Comparison of ENCODE assay signal across 11 cellular contexts in genomic region chr12:11827096-11827841, GRCh38.
DNase-seq lines count a peak whose midpoint lies in the region; ATAC-seq lines count a peak whose summit lies in the region.
"Had no signal": no experiment of that assay in that cellular context is flagged by ENCODE, and none has a peak within 500 bp of the region (broad histone marks: within the 10 kb centered on the region; RNA-seq: fewer than 3 reads in every experiment).

No MANE protein-coding gene starts in this region.

- H3K27me3 Mint-ChIP-seq in activated T-cell treated with anti-CD3 and anti-CD28 coated beads, Interleukin-2, amount 50 U/mL, for 24 hours: no peaks in the 10 kb centered on the region

- H3K36me3 ChIP-seq in adipocyte (ENCODE audit: control insufficient read depth, insufficient read depth, low read length, severe bottlenecking) (no peaks in the 10 kb centered on the region), iPS-20b (ENCODE audit: insufficient read depth, low read depth, low read length) (no peaks in the 10 kb centered on the region)

- H3K27me3 ChIP-seq in adipocyte (replicated peaks; ENCODE audit: control insufficient read depth, insufficient read depth, low read length) (no peaks in the 10 kb centered on the region), iPS-20b (ENCODE audit: insufficient read depth, low read length) (no peaks in the 10 kb centered on the region)

- ATAC-seq in sciatic nerve: peak; percentile 67
- no peak for ATAC-seq in stimulated activated naive CD8-positive, alpha-beta T cell treated with anti-CD3 and anti-CD28 coated beads, Interleukin-15, Interleukin-2, amounts not matched to agents 100 U/mL and 50 U/mL, for 24 hours

- H3K9ac ChIP-seq in adipocyte (ENCODE audit: low read length) (peak overlapping the region; percentile 75), iPS-20b (ENCODE audit: low read depth, low read length) (peak overlapping the region; percentile 64; the same call in 1 of the 2 replicates)

- intact Hi-C loops in sciatic nerve (cut with DNase I): no loop called here

- H3K4me1 Mint-ChIP-seq in activated T-cell treated with anti-CD3 and anti-CD28 coated beads, Interleukin-2, amount 50 U/mL, for 24 hours (ENCODE audit: low read depth): peaks cover 49% of the 10 kb centered on the region

- no peak overlapping the region for H3K4me3 Mint-ChIP-seq in activated T-cell treated with anti-CD3 and anti-CD28 coated beads, Interleukin-2, amount 50 U/mL, for 24 hours

- H3K36me3 Mint-ChIP-seq in activated T-cell treated with anti-CD3 and anti-CD28 coated beads, Interleukin-2, amount 50 U/mL, for 24 hours (ENCODE audit: low read depth): peaks cover 45% of the 10 kb centered on the region

- H3K4me1 ChIP-seq in adipocyte (ENCODE audit: control insufficient read depth, insufficient read depth, low read length) (peaks cover 61% of the 10 kb centered on the region), iPS-20b (ENCODE audit: insufficient read depth, low read length) (peaks cover 33% of the 10 kb centered on the region)

- peak overlapping the region; percentile 61 for H3K4me3 ChIP-seq in adipocyte (ENCODE audit: low read length)
- H3K4me3 ChIP-seq in iPS-20b (ENCODE audit: low read length): peak overlapping the region; percentile 39; the same call in 1 of the 2 replicates

- H3K27ac Mint-ChIP-seq in activated T-cell treated with anti-CD3 and anti-CD28 coated beads, Interleukin-2, amount 50 U/mL, for 24 hours: no peak overlapping the region

- H3K9me3 ChIP-seq in adipocyte (ENCODE audit: control insufficient read depth, low read length): no peaks in the 10 kb centered on the region
- no peaks in the 10 kb centered on the region for H3K9me3 ChIP-seq in iPS-20b (ENCODE audit: insufficient read depth, low read depth, low read length)

- peak overlapping the region; percentile 86 for H3K27ac ChIP-seq in iPS-20b (ENCODE audit: low read length)

- H3K9me3 Mint-ChIP-seq in activated T-cell treated with anti-CD3 and anti-CD28 coated beads, Interleukin-2, amount 50 U/mL, for 24 hours: no peaks in the 10 kb centered on the region

- peak; percentile 25 for DNase-seq in ELR (ENCODE audit: low read depth)
- no peak for DNase-seq in adipocyte (ENCODE audit: low read depth)
- no peak for DNase-seq in sciatic nerve (ENCODE audit: low spot score)
- DNase-seq in NOMO-1 treated with dmso at 0.1 percent for 144 hours (lab: John Stamatoyannopoulos, UW; ENCODE audit: unreplicated experiment): no peak
- no peak for DNase-seq in dedifferentiated amniotic fluid mesenchymal stem cell (ENCODE audit: extremely low spot score)
- DNase-seq in activated T-cell treated with anti-CD3 and anti-CD28 coated beads, Interleukin-2, amount 50 U/mL, for 24 hours: no peak
- DNase-seq in stimulated activated naive CD8-positive, alpha-beta T cell treated with anti-CD3 and anti-CD28 coated beads, Interleukin-15, Interleukin-2, amounts not matched to agents 100 U/mL and 50 U/mL, for 24 hours: no peak
- DNase-seq: erythroblast, NCI-H187, occipital lobe had no signal
